In genomic region chr6:117253785-117254184, GRCh38 we compare ENCODE assay signal across 9 cellular contexts. TPM values are rescaled to one million over a fixed set of nuclear protein-coding genes. Genes with fewer than 3 reads are reported as not detected.
"Had no signal": no experiment of that assay in that cellular context is flagged by ENCODE, and none has a peak within 500 bp of the region (broad histone marks: within the 10 kb centered on the region; RNA-seq: fewer than 3 reads in every experiment).

No MANE protein-coding gene starts in this region.

- H3K4me3 Mint-ChIP-seq: GM23338, H9, IgD-negative memory B cell had no signal

- H3K27ac Mint-ChIP-seq: GM23338, IgD-negative memory B cell had no signal

- H3K4me2 ChIP-seq: GM23338 had no signal

- H3K27me3 Mint-ChIP-seq: IgD-negative memory B cell had no signal

- DNase-seq: H9, HCEC 1CT, KG1 had no signal

- ATAC-seq: GM23338 had no signal

- H3K4me3 ChIP-seq: GM23338 had no signal

- H3K9me3 Mint-ChIP-seq: GM23338, H9 had no signal

- FAIRE-seq: H1, H54, HTR-8/SVneo had no signal

- H3K36me3 Mint-ChIP-seq: IgD-negative memory B cell had no signal

- H2AFZ ChIP-seq: GM23338 had no signal

- H3K4me1 Mint-ChIP-seq: GM23338, H9, IgD-negative memory B cell had no signal

RNA-seq across cellular contexts. Expression of gene VGLL2, which starts 11.6 kb away (rescaled TPM):
- total RNA-seq: GM23338, H1, H9, HT-29 had no signal
- polyA plus RNA-seq: GM23338, H1, IgD-negative memory B cell had no signal
